ENCODE assay signal across 8 cellular contexts in the genomic region with DNA sequence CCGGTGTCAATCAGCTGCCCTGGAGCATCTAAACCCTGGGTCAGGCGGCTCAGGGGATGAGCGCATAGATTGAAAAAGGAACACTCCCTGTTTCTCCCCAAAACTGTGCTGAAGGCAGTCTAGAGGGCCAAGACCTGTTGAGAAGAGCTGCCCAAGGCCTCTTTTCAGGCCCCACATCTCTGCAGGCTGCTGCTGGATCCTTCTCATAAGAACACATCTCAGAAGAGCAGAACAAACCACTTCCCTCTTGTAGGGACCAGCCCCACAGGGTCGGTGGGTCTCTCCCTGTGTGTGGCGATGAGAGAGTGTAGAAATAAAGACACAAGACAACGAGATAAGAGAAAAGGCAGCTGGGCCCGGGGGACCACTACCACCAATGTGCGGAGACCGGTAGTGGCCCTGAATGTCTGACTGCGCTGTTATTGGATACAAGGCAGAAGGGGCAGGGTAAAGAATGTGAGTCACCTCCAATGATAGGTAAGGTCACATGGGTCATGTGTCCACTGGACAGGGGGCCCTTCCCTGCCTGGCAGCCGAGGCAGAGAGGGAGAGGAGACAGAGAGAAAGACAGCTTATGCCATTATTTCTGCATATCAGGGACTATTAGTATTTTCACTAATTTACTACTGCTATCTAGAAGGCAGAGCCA. TPM values are rescaled to one million over a fixed set of nuclear protein-coding genes. Genes with fewer than 3 reads are reported as not detected.
A peak's percentile ranks its signal among the peaks of the same experiment; 100 is the strongest.
DNase-seq lines count a peak whose midpoint lies in the region; ATAC-seq and TF ChIP-seq lines count a peak whose summit lies in the region.
"Not testable (repeated sequence)": the region's sequence is repeated elsewhere in the genome, so short reads cannot be mapped to it uniquely, and the experiment has no call there.

No MANE protein-coding gene starts in this region.

- not testable (repeated sequence) for H3K9me3 Mint-ChIP-seq in CD4-positive, CD25-positive, alpha-beta regulatory T cell; T-cell; activated T-cell treated with anti-CD3 and anti-CD28 coated beads, Interleukin-2, amount 50 U/mL, for 24 hours; activated naive CD8-positive, alpha-beta T cell treated with anti-CD3 and anti-CD28 coated beads, Interleukin-2, amount 50 U/mL, for 24 hours; neural crest cell; type B pancreatic cell

- H3K36me3 Mint-ChIP-seq in CD4-positive, CD25-positive, alpha-beta regulatory T cell; neural crest cell (ENCODE audit: low read depth); type B pancreatic cell: not testable (repeated sequence)
- peaks cover 15% of the 10 kb centered on the region for H3K36me3 Mint-ChIP-seq in T-cell
- peaks cover 40% of the 10 kb centered on the region for H3K36me3 Mint-ChIP-seq in activated T-cell treated with anti-CD3 and anti-CD28 coated beads, Interleukin-2, amount 50 U/mL, for 24 hours (ENCODE audit: low read depth)
- H3K36me3 Mint-ChIP-seq in activated naive CD8-positive, alpha-beta T cell treated with anti-CD3 and anti-CD28 coated beads, Interleukin-2, amount 50 U/mL, for 24 hours (ENCODE audit: low read depth), result peaks cover 26% of the 10 kb centered on the region

- not testable (repeated sequence) for H3K9ac ChIP-seq in liver (ENCODE audit: low read depth in 1 of 2, low read length in 2 of 2)

- H3K27ac Mint-ChIP-seq in CD4-positive, CD25-positive, alpha-beta regulatory T cell, result peak overlapping the region; percentile 31 to 88 (median 75)
- H3K27ac Mint-ChIP-seq in T-cell, result peak overlapping the region; percentile 18 to 58
- H3K27ac Mint-ChIP-seq in activated T-cell treated with anti-CD3 and anti-CD28 coated beads, Interleukin-2, amount 50 U/mL, for 24 hours, result peak overlapping the region; percentile 76
- peak overlapping the region; percentile 53 for H3K27ac Mint-ChIP-seq in activated naive CD8-positive, alpha-beta T cell treated with anti-CD3 and anti-CD28 coated beads, Interleukin-2, amount 50 U/mL, for 24 hours
- peak overlapping the region; percentile 90 for H3K27ac Mint-ChIP-seq in neural crest cell (ENCODE audit: unreplicated experiment)
- H3K27ac Mint-ChIP-seq in type B pancreatic cell, result peak overlapping the region; percentile 52

- not testable (repeated sequence) for ATAC-seq in CD4-positive, CD25-positive, alpha-beta regulatory T cell (ENCODE audit: low read depth in 2 of 2); T-cell (replicated peaks in 1 of 4); activated naive CD8-positive, alpha-beta T cell treated with anti-CD3 and anti-CD28 coated beads, Interleukin-2, amount 50 U/mL, for 24 hours
- ATAC-seq in Right ventricle myocardium inferior, result peak; percentile 23

- WGBS in liver, result 88% methylated on average over 11 of the region's 11 CpGs

- POLR2A ChIA-PET in T-cell (lab: Charles Lee), result not testable (repeated sequence)

- not testable (repeated sequence) for DNase-seq in CD4-positive, CD25-positive, alpha-beta regulatory T cell; T-cell; activated T-cell treated with anti-CD3 and anti-CD28 coated beads, Interleukin-2, amount 50 U/mL, for 24 hours; activated naive CD8-positive, alpha-beta T cell treated with anti-CD3 and anti-CD28 coated beads, Interleukin-2, amount 50 U/mL, for 24 hours; Right ventricle myocardium inferior (ENCODE audit: missing footprints); neural crest cell (ENCODE audit: low read depth, low spot score); type B pancreatic cell (ENCODE audit: extremely low spot score, unreplicated experiment)

- not testable (repeated sequence) for H3K9me3 ChIP-seq in CD4-positive, CD25-positive, alpha-beta regulatory T cell (ENCODE audit: control insufficient read depth in 2 of 2, low read length in 2 of 2); liver (ENCODE audit: control insufficient read depth in 4 of 4, low read length in 3 of 4)

- H3K27me3 Mint-ChIP-seq in CD4-positive, CD25-positive, alpha-beta regulatory T cell; T-cell; activated T-cell treated with anti-CD3 and anti-CD28 coated beads, Interleukin-2, amount 50 U/mL, for 24 hours; activated naive CD8-positive, alpha-beta T cell treated with anti-CD3 and anti-CD28 coated beads, Interleukin-2, amount 50 U/mL, for 24 hours; neural crest cell (ENCODE audit: low read depth); type B pancreatic cell: not testable (repeated sequence)

- H3K27me3 ChIP-seq in CD4-positive, CD25-positive, alpha-beta regulatory T cell (ENCODE audit: control insufficient read depth, insufficient read depth, low read length); liver (ENCODE audit: control insufficient read depth in 4 of 4, insufficient read depth in 4 of 4, low read length in 3 of 4): not testable (repeated sequence)

- intact Hi-C loops in Right ventricle myocardium inferior (cut with DNase I), result not testable (repeated sequence)

- H3K36me3 ChIP-seq in CD4-positive, CD25-positive, alpha-beta regulatory T cell (ENCODE audit: control insufficient read depth, insufficient read depth, low read length); liver (ENCODE audit: control insufficient read depth in 4 of 4, insufficient read depth in 3 of 4, low read depth in 1 of 4, low read length in 3 of 4): not testable (repeated sequence)

- peaks cover 13 to 41% (median 24%) of the 10 kb centered on the region in 4 donors for H3K4me1 Mint-ChIP-seq in CD4-positive, CD25-positive, alpha-beta regulatory T cell
- peaks cover 31 to 51% (median 31%) of the 10 kb centered on the region in 3 donors for H3K4me1 Mint-ChIP-seq in T-cell
- H3K4me1 Mint-ChIP-seq in activated T-cell treated with anti-CD3 and anti-CD28 coated beads, Interleukin-2, amount 50 U/mL, for 24 hours (ENCODE audit: low read depth), result peaks cover 57% of the 10 kb centered on the region
- H3K4me1 Mint-ChIP-seq in activated naive CD8-positive, alpha-beta T cell treated with anti-CD3 and anti-CD28 coated beads, Interleukin-2, amount 50 U/mL, for 24 hours, result peaks cover 50% of the 10 kb centered on the region
- H3K4me1 Mint-ChIP-seq in neural crest cell, result not testable (repeated sequence)
- H3K4me1 Mint-ChIP-seq in type B pancreatic cell (ENCODE audit: unreplicated experiment), result peaks cover 21% of the 10 kb centered on the region

- CTCF ChIA-PET in T-cell (lab: Charles Lee), result not testable (repeated sequence)

- not testable (repeated sequence) for H3K4me3 ChIP-seq in CD4-positive, CD25-positive, alpha-beta regulatory T cell (ENCODE audit: low read depth, low read length); liver (ENCODE audit: low read depth in 1 of 3, low read length in 3 of 3)

- not testable (repeated sequence) for H3K27ac ChIP-seq in CD4-positive, CD25-positive, alpha-beta regulatory T cell (ENCODE audit: insufficient read depth, low read length, poor library complexity, severe bottlenecking)
- H3K27ac ChIP-seq in liver (ENCODE audit: low read depth in 1 of 2, low read length in 2 of 2), result peak overlapping the region; percentile 7 to 63

- H3K4me1 ChIP-seq in CD4-positive, CD25-positive, alpha-beta regulatory T cell (ENCODE audit: control insufficient read depth, insufficient read depth, low read length, poor library complexity, severe bottlenecking), result not testable (repeated sequence)
- H3K4me1 ChIP-seq in liver (ENCODE audit: control insufficient read depth in 4 of 4, insufficient read depth in 4 of 4, low read length in 3 of 4), result peaks cover 2 to 11% (median 6%) of the 10 kb centered on the region in 4 donors

- TF ChIP-seq RAD21 in liver (IDR thresholded peaks at IDR 0.05), result not testable (repeated sequence)

- peak overlapping the region in 2 of 4 donors; percentile 2 to 79 for H3K4me3 Mint-ChIP-seq in CD4-positive, CD25-positive, alpha-beta regulatory T cell
- H3K4me3 Mint-ChIP-seq in T-cell; activated T-cell treated with anti-CD3 and anti-CD28 coated beads, Interleukin-2, amount 50 U/mL, for 24 hours; activated naive CD8-positive, alpha-beta T cell treated with anti-CD3 and anti-CD28 coated beads, Interleukin-2, amount 50 U/mL, for 24 hours; neural crest cell; type B pancreatic cell: not testable (repeated sequence)

- not testable (repeated sequence) for TF ChIP-seq CTCF in liver (IDR thresholded peaks at IDR 0.05; ENCODE audit: low read depth, low read length, missing input control); neural crest cell (conservative IDR thresholded peaks at IDR 0.05); type B pancreatic cell (conservative IDR thresholded peaks at IDR 0.05)

RNA-seq across cellular contexts. Expression of gene KCTD5, which starts 22.2 kb away (rescaled TPM):
- total RNA-seq in CD4-positive, CD25-positive, alpha-beta regulatory T cell, result 24.1 TPM
- polyA plus RNA-seq in CD4-positive, CD25-positive, alpha-beta regulatory T cell, result 10 to 100 TPM; 17.5 to 26.4 (median 21.9) TPM
- 10 to 100 TPM; 19.5 to 29.1 (median 26.3) TPM for total RNA-seq in T-cell
- 10.5 TPM for total RNA-seq in Right ventricle myocardium inferior
- total RNA-seq in liver, result 10 to 100 TPM; 11.3 to 14.2 TPM
- polyA plus RNA-seq in liver, result 10 to 100 TPM in 1 of 2 donors, 1 to 10 TPM in 1; 8.3 to 11.7 TPM
- 27.4 and 27.7 TPM in 2 replicates for total RNA-seq in neural crest cell
- 25.1 and 30.5 TPM in 2 replicates for total RNA-seq in type B pancreatic cell (ENCODE audit: low replicate concordance)

RNA-seq across cellular contexts. Expression of gene PRSS27, which starts 59.9 kb away (rescaled TPM):
- total RNA-seq in CD4-positive, CD25-positive, alpha-beta regulatory T cell, result 0.81 TPM
- polyA plus RNA-seq in CD4-positive, CD25-positive, alpha-beta regulatory T cell, result under 1 TPM in 2 of 4 donors, not detected in 2; 0.13 to 0.14 TPM
- 1 to 10 TPM in 3 of 5 donors, under 1 TPM in 2; 0.70 to 2.0 (median 1.1) TPM for total RNA-seq in T-cell
- total RNA-seq in Right ventricle myocardium inferior, result 0.30 TPM
- total RNA-seq in liver, result 1 to 10 TPM in 1 of 2 donors, under 1 TPM in 1; 0.05 to 1.5 TPM
- under 1 TPM in 1 of 2 donors, not detected in 1; 0.22 TPM for polyA plus RNA-seq in liver
- 5.3 and 7.8 TPM in 2 replicates for total RNA-seq in neural crest cell
- 19.0 and 24.6 TPM in 2 replicates for total RNA-seq in type B pancreatic cell (ENCODE audit: low replicate concordance)

Comparison
In these comparisons a context has a peak if more than half of its experiments do, and no peak if none do; other contexts are left out.
1. H3K27ac Mint-ChIP-seq: peak in every context shown above with its lines; median percentile 90 in neural crest cell; 76 in activated T-cell treated with anti-CD3 and anti-CD28 coated beads, Interleukin-2, amount 50 U/mL, for 24 hours; 75 in CD4-positive, CD25-positive, alpha-beta regulatory T cell; 53 in activated naive CD8-positive, alpha-beta T cell treated with anti-CD3 and anti-CD28 coated beads, Interleukin-2, amount 50 U/mL, for 24 hours; 52 in type B pancreatic cell; 38 in T-cell.